Comparison of ENCODE assay signal across 10 cellular contexts in genomic region chrX:64842492-64842891, GRCh38.
DNase-seq lines count a peak whose midpoint lies in the region; ATAC-seq and TF ChIP-seq lines count a peak whose summit lies in the region.
"Had no signal": no experiment of that assay in that cellular context is flagged by ENCODE, and none has a peak within 500 bp of the region (broad histone marks: within the 10 kb centered on the region; RNA-seq: fewer than 3 reads in every experiment).

No MANE protein-coding gene starts in this region.

- peaks cover 5% of the 10 kb centered on the region for H3K9me3 ChIP-seq in T-helper 17 cell (ENCODE audit: control insufficient read depth, low read length, poor library complexity, severe bottlenecking)
- peaks cover 0 to 93% (median 32%) of the 10 kb centered on the region in 8 donors for H3K9me3 ChIP-seq in spleen
- H3K9me3 ChIP-seq: upper lobe of right lung had no signal

- peak overlapping the region in 6 of 8 donors; percentile 25 to 77 (median 50) for H3K27ac ChIP-seq in spleen
- H3K27ac ChIP-seq: upper lobe of right lung had no signal

- no peaks in the 10 kb centered on the region for H3K36me3 ChIP-seq in spleen
- H3K36me3 ChIP-seq: upper lobe of right lung had no signal

- intact Hi-C loops in spleen (cut with DNase I; ENCODE audit: low total_unique reads): no loop called here

- no peaks in the 10 kb centered on the region for H3K27me3 ChIP-seq in spleen (replicated peaks in 1 of 7)
- H3K27me3 ChIP-seq: upper lobe of right lung had no signal

- no peak for TF ChIP-seq POLR2A in spleen (IDR thresholded peaks at IDR 0.05)

- no peak for TF ChIP-seq CTCF in spleen (IDR thresholded peaks at IDR 0.05 in 8 of 11, conservative IDR thresholded peaks at IDR 0.05 in 3 of 11)

- H3K4me1 ChIP-seq in spleen: peaks cover 0 to 9% (median 0%) of the 10 kb centered on the region in 6 donors
- H3K4me1 ChIP-seq: upper lobe of right lung had no signal

- WGBS in spleen, 5 donors: 60 to 80% (median 69%) methylated on average over 3 to 4 of the region's 4 CpGs

- DNase-seq in activated gamma-delta T cell treated with Interleukin-2 at 50 U/mL for 16 hours: peak; percentile 30
- DNase-seq in activated gamma-delta T cell (lab: John Stamatoyannopoulos, UW): no peak
- DNase-seq in T-helper 17 cell: no peak
- DNase-seq in spleen: no peak
- no peak for DNase-seq in NCI-H446 (lab: John Stamatoyannopoulos, UW)
- no peak for DNase-seq in MV-4-11 (lab: John Stamatoyannopoulos, UW)
- DNase-seq in T-helper 9 cell: no peak
- DNase-seq: NCI-H1092 treated with DMSO at 0.1 percent for 48 hours, upper lobe of right lung had no signal

- H3K4me3 Mint-ChIP-seq in T-helper 17 cell: peak overlapping the region; percentile 63

- no peak overlapping the region for H3K27ac Mint-ChIP-seq in T-helper 17 cell

- H3K4me3 ChIP-seq in spleen: no peak overlapping the region
- H3K4me3 ChIP-seq: upper lobe of right lung had no signal

- ATAC-seq in HG02840 (IDR thresholded peaks at IDR 0.05; ENCODE audit: low FRiP score, unreplicated experiment) (peak; percentile 58), T-helper 17 cell (no peak)
- ATAC-seq: upper lobe of right lung had no signal

- H3K27me3 Mint-ChIP-seq in T-helper 17 cell: no peaks in the 10 kb centered on the region

- H3K36me3 Mint-ChIP-seq in T-helper 17 cell (ENCODE audit: low read depth): no peaks in the 10 kb centered on the region

- peaks cover 9% of the 10 kb centered on the region for H3K4me1 Mint-ChIP-seq in T-helper 17 cell
